Comparison of ENCODE assay signal across 10 cellular contexts in genomic region chr6:5379647-5380242, GRCh38.
A peak's percentile ranks its signal among the peaks of the same experiment; 100 is the strongest.
DNase-seq lines count a peak whose midpoint lies in the region; ATAC-seq and TF ChIP-seq lines count a peak whose summit lies in the region.
"Had no signal": no experiment of that assay in that cellular context is flagged by ENCODE, and none has a peak within 500 bp of the region (broad histone marks: within the 10 kb centered on the region; RNA-seq: fewer than 3 reads in every experiment).

No MANE protein-coding gene starts in this region.

- H4K20me1 ChIP-seq in PC-3 (ENCODE audit: low read length), result 0 out of 2 replicates have a peak, but pooled peaks cover 4% of the 10 kb centered on the region

- H3K9ac ChIP-seq in PC-3 (ENCODE audit: low read length), result no peak overlapping the region
- H3K9ac ChIP-seq: parathyroid adenoma had no signal

- no peak for DNase-seq in CD14-positive monocyte (ENCODE audit: low spot score)
- DNase-seq in GM19240 (ENCODE audit: insufficient read length, low spot score), result peak; percentile 19
- DNase-seq in PC-3, result peak; percentile 78
- peak; percentile 6 for DNase-seq in stimulated activated CD4-positive, alpha-beta T cell treated with anti-CD3 and anti-CD28 coated beads, Interleukin-4, amount 100 ng/mL, for 48 hours (ENCODE audit: low read depth in 2 of 2)
- no peak for DNase-seq in omental fat pad (ENCODE audit: low spot score)
- no peak for DNase-seq in body of pancreas
- DNase-seq in amygdala (lab: John Stamatoyannopoulos, UW), result no peak

- TF ChIP-seq POLR2A in body of pancreas (IDR thresholded peaks at IDR 0.05), result no peak

- no peaks in the 10 kb centered on the region for H3K9me3 ChIP-seq in PC-3 (ENCODE audit: low read length)
- H3K9me3 ChIP-seq in body of pancreas, result no peaks in the 10 kb centered on the region
- H3K9me3 ChIP-seq: SJSA1 had no signal

- H3K79me2 ChIP-seq in PC-3 (ENCODE audit: low read length), result no peaks in the 10 kb centered on the region

- CTCF ChIA-PET in PC-3 (lab: Charles Lee), result interaction anchor here (0.6 to 1.5 kb wide), 4 partner anchors 189 to 1613 kb away, joined by 4 to 8 read pairs (median 5); no protein-coding TSS in a partner anchor

- 66 to 74% methylated on average over 3 of the region's 3 CpGs for whole genome bisulfite sequencing in body of pancreas, 2 donors

- no peaks in the 10 kb centered on the region for H3K4me1 Mint-ChIP-seq in CD14-positive monocyte

- peaks cover under 1% of the 10 kb centered on the region; the same call in 1 of the 2 replicates for H3K4me1 ChIP-seq in PC-3 (ENCODE audit: insufficient read depth, low read length)
- H3K4me1 ChIP-seq in body of pancreas, result no peaks in the 10 kb centered on the region
- H3K4me1 ChIP-seq: parathyroid adenoma had no signal

- H3K9me3 Mint-ChIP-seq in CD14-positive monocyte, result no peaks in the 10 kb centered on the region

- H3K27ac ChIP-seq in PC-3 (ENCODE audit: low read length), result no peak overlapping the region
- H3K27ac ChIP-seq in body of pancreas, result no peak overlapping the region
- H3K27ac ChIP-seq: parathyroid adenoma, SJSA1 had no signal

- H3F3A ChIP-seq in PC-3 (ENCODE audit: low read length, unreplicated experiment), result no peaks in the 10 kb centered on the region

- peak; percentile 81 for ATAC-seq in PC-3
- ATAC-seq in esophagus mucosa, result peak; percentile 55
- ATAC-seq in omental fat pad (ENCODE audit: low FRiP score), result no peak
- no peak for ATAC-seq in body of pancreas

- no peak overlapping the region for H3K4me2 ChIP-seq in PC-3 (ENCODE audit: low read length)

- no peaks in the 10 kb centered on the region for H3K9me2 ChIP-seq in PC-3 (replicated peaks; ENCODE audit: low read length)

- no peak overlapping the region for H3K4me3 Mint-ChIP-seq in CD14-positive monocyte

- H3K27me3 ChIP-seq in PC-3 (ENCODE audit: low read length) (no peaks in the 10 kb centered on the region), body of pancreas (no peaks in the 10 kb centered on the region)
- H3K27me3 ChIP-seq: SJSA1 had no signal

- TF ChIP-seq CTCF in CD14-positive monocyte (IDR thresholded peaks at IDR 0.05) (peak; percentile 76), PC-3 (conservative IDR thresholded peaks at IDR 0.05; ENCODE audit: low read depth, low read length) (peak; percentile 82), omental fat pad (IDR thresholded peaks at IDR 0.05) (no peak), body of pancreas (IDR thresholded peaks at IDR 0.05) (peak in 1 of 7 experiments; percentile 5)

- H3K36me3 ChIP-seq in PC-3 (ENCODE audit: low read depth, low read length) (no peaks in the 10 kb centered on the region; the same call in 1 of the 2 replicates), body of pancreas (replicated peaks in 1 of 2; ENCODE audit: insufficient read depth in 1 of 2, low read depth in 2 of 2) (no peaks in the 10 kb centered on the region)
- H3K36me3 ChIP-seq: SJSA1 had no signal

- no peaks in the 10 kb centered on the region for H3K27me3 Mint-ChIP-seq in CD14-positive monocyte (ENCODE audit: low read depth in 3 of 3)

- no peak overlapping the region for H3K27ac Mint-ChIP-seq in CD14-positive monocyte

- BruUV-seq in PC-3 (replicated peaks; lab: Mats Ljungman, UMichigan), result no TSS peak

- no peaks in the 10 kb centered on the region for H3K36me3 Mint-ChIP-seq in CD14-positive monocyte

- H3K4me3 ChIP-seq in PC-3 (ENCODE audit: low read length) (no peak overlapping the region), body of pancreas (no peak overlapping the region)
- H3K4me3 ChIP-seq: SJSA1 had no signal

- no peak overlapping the region for H2AFZ ChIP-seq in PC-3 (ENCODE audit: low read length)
- H2AFZ ChIP-seq: parathyroid adenoma had no signal

- POLR2A ChIA-PET in PC-3 (lab: Charles Lee; ENCODE audit: unreplicated experiment), result interaction anchor here (0.7 kb wide), 1 partner anchor 1491 kb away, joined by 7 read pairs; no protein-coding TSS in a partner anchor

- intact Hi-C loops in CD14-positive monocyte (cut with micrococcal nuclease) (loop anchor here (5.0 to 10.0 kb wide), 2 partner anchors 235 to 237 kb away; no protein-coding TSS in a partner anchor), PC-3 (cut with micrococcal nuclease) (loop anchor here (1.0 to 5.0 kb wide), 3 partner anchors 72 to 322 kb away; no protein-coding TSS in a partner anchor), body of pancreas (cut with DNase I) (no loop called here)

Comparison
In these comparisons a context has a peak if more than half of its experiments do, and no peak if none do; other contexts are left out.
1. DNase-seq: peak in GM19240 (single experiment), PC-3 (single experiment) and stimulated activated CD4-positive, alpha-beta T cell treated with anti-CD3 and anti-CD28 coated beads, Interleukin-4, amount 100 ng/mL, for 48 hours (2 of 2); none in CD14-positive monocyte (single experiment), omental fat pad (single experiment), body of pancreas (0 of 4) and amygdala (0 of 56).
2. CTCF ChIP-seq: peak in CD14-positive monocyte (single experiment) and PC-3 (single experiment); none in omental fat pad (0 of 3).
3. ATAC-seq: peak in PC-3 (single experiment) and esophagus mucosa (single experiment); none in omental fat pad (single experiment) and body of pancreas (single experiment).